In genomic region chr12:127125607-127126259, GRCh38 we compare ENCODE assay signal across 1 cellular context.
TF ChIP-seq lines count a peak whose summit lies in the region.

No MANE protein-coding gene starts in this region.

TF ChIP-seq in HCT116, 20 proteins besides CTCF, POLR2A, EP300 and RAD21 (continued from another document):
- peak; percentile 69; the same call in 1 of the 2 replicates for TF ChIP-seq POLR2AphosphoS5 (IDR thresholded peaks at IDR 0.05; ENCODE audit: low read depth, low read length)
